Comparison of ENCODE assay signal across 22 cellular contexts in genomic region chr6:165961236-165961751, GRCh38.
DNase-seq lines count a peak whose midpoint lies in the region; TF ChIP-seq lines count a peak whose summit lies in the region.
"Had no signal": no experiment of that assay in that cellular context is flagged by ENCODE, and none has a peak within 500 bp of the region (broad histone marks: within the 10 kb centered on the region; RNA-seq: fewer than 3 reads in every experiment).

No MANE protein-coding gene starts in this region.

- no peaks in the 10 kb centered on the region for H3K9me3 ChIP-seq in MG63
- H3K9me3 ChIP-seq: BE2C had no signal

- intact Hi-C loops in posterior vena cava (cut with DNase I): no loop called here

- DNase-seq in EL: peak; percentile 2
- DNase-seq in iris pigment epithelial cell (ENCODE audit: low read depth): peak; percentile 19
- DNase-seq in posterior vena cava (ENCODE audit: low spot score): peak; percentile 32
- no peak for DNase-seq in dedifferentiated amniotic fluid mesenchymal stem cell (ENCODE audit: extremely low spot score)
- DNase-seq in MG63: no peak
- no peak for DNase-seq in ureter (ENCODE audit: low spot score)
- no peak for DNase-seq in mesenteric fat pad (ENCODE audit: low spot score)
- DNase-seq: ACHN; BE2C; C1 segment of cervical spinal cord; CD4-positive, CD25-positive, alpha-beta regulatory T cell; CD8-positive, alpha-beta memory T cell; COR-L47; DMS 273 treated with DMSO at 0.1 percent for 48 hours; DMS53; DND-41; GDM1; HCEC 1CT; HFFc6; IMR-90 had no signal

- no peaks in the 10 kb centered on the region for H3K27me3 ChIP-seq in MG63
- H3K27me3 ChIP-seq: BE2C had no signal

- H3K4me3 ChIP-seq in MG63: no peak overlapping the region
- H3K4me3 ChIP-seq: GM23338 had no signal

- H3K36me3 ChIP-seq in MG63: no peaks in the 10 kb centered on the region
- H3K36me3 ChIP-seq: BE2C had no signal

TF ChIP-seq in PFSK-1, 5 proteins besides CTCF, POLR2A, EP300 and RAD21:
- TF ChIP-seq SIN3A (IDR thresholded peaks at IDR 0.05; ENCODE audit: borderline replicate concordance, insufficient read depth, low read length) (no peak), POLR2AphosphoS5 (IDR thresholded peaks at IDR 0.05; ENCODE audit: low read depth, low read length) (peak; percentile 57; the same call in 1 of the 2 replicates)

Comparison
In these comparisons a context has a peak if more than half of its experiments do, and no peak if none do; other contexts are left out.
1. DNase-seq: peak in EL (single experiment), iris pigment epithelial cell (single experiment) and posterior vena cava (single experiment); none in dedifferentiated amniotic fluid mesenchymal stem cell (single experiment), MG63 (single experiment), ureter (single experiment) and mesenteric fat pad (single experiment).